ENCODE assay signal across 1 cellular context in genomic region chr11:75809991-75810390, GRCh38.
TF ChIP-seq lines count a peak whose summit lies in the region.

No MANE protein-coding gene starts in this region.

TF ChIP-seq in GM12878, 131 proteins besides CTCF, POLR2A, EP300 and RAD21 (continued from another document):
- TF ChIP-seq, protein P1, sequence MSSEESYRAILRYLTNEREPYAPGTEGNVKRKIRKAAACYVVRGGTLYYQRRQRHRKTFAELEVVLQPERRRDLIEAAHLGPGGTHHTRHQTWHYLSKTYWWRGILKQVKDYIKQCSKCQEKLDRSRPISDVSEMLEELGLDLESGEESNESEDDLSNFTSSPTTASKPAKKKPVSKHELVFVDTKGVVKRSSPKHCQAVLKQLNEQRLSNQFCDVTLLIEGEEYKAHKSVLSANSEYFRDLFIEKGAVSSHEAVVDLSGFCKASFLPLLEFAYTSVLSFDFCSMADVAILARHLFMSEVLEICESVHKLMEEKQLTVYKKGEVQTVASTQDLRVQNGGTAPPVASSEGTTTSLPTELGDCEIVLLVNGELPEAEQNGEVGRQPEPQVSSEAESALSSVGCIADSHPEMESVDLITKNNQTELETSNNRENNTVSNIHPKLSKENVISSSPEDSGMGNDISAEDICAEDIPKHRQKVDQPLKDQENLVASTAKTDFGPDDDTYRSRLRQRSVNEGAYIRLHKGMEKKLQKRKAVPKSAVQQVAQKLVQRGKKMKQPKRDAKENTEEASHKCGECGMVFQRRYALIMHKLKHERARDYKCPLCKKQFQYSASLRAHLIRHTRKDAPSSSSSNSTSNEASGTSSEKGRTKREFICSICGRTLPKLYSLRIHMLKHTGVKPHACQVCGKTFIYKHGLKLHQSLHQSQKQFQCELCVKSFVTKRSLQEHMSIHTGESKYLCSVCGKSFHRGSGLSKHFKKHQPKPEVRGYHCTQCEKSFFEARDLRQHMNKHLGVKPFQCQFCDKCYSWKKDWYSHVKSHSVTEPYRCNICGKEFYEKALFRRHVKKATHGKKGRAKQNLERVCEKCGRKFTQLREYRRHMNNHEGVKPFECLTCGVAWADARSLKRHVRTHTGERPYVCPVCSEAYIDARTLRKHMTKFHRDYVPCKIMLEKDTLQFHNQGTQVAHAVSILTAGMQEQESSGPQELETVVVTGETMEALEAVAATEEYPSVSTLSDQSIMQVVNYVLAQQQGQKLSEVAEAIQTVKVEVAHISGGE (CRISPR knock-in tag; IDR thresholded peaks at IDR 0.05) = no peak
- TF ChIP-seq NR2C1 (IDR thresholded peaks at IDR 0.05) = no peak
- TF ChIP-seq, protein P2, sequence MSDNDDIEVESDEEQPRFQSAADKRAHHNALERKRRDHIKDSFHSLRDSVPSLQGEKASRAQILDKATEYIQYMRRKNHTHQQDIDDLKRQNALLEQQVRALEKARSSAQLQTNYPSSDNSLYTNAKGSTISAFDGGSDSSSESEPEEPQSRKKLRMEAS (IDR thresholded peaks at IDR 0.05; ENCODE audit: low read depth, low read length) = no peak
- TF ChIP-seq GATAD2B (conservative IDR thresholded peaks at IDR 0.05; ENCODE audit: low read depth) = no peak
- no peak for TF ChIP-seq BHLHE40 (IDR thresholded peaks at IDR 0.05; ENCODE audit: borderline replicate concordance in 1 of 2, low read depth in 2 of 2, low read length in 1 of 2)
- TF ChIP-seq TBL1XR1 (IDR thresholded peaks at IDR 0.05; ENCODE audit: low read depth, low read length) = no peak
- no peak for TF ChIP-seq CBFB (IDR thresholded peaks at IDR 0.05; ENCODE audit: low read depth)
- no peak for TF ChIP-seq PML (IDR thresholded peaks at IDR 0.05; ENCODE audit: low read length)
- TF ChIP-seq, protein P3, sequence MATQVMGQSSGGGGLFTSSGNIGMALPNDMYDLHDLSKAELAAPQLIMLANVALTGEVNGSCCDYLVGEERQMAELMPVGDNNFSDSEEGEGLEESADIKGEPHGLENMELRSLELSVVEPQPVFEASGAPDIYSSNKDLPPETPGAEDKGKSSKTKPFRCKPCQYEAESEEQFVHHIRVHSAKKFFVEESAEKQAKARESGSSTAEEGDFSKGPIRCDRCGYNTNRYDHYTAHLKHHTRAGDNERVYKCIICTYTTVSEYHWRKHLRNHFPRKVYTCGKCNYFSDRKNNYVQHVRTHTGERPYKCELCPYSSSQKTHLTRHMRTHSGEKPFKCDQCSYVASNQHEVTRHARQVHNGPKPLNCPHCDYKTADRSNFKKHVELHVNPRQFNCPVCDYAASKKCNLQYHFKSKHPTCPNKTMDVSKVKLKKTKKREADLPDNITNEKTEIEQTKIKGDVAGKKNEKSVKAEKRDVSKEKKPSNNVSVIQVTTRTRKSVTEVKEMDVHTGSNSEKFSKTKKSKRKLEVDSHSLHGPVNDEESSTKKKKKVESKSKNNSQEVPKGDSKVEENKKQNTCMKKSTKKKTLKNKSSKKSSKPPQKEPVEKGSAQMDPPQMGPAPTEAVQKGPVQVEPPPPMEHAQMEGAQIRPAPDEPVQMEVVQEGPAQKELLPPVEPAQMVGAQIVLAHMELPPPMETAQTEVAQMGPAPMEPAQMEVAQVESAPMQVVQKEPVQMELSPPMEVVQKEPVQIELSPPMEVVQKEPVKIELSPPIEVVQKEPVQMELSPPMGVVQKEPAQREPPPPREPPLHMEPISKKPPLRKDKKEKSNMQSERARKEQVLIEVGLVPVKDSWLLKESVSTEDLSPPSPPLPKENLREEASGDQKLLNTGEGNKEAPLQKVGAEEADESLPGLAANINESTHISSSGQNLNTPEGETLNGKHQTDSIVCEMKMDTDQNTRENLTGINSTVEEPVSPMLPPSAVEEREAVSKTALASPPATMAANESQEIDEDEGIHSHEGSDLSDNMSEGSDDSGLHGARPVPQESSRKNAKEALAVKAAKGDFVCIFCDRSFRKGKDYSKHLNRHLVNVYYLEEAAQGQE (IDR thresholded peaks at IDR 0.05; ENCODE audit: low read depth, low read length) = no peak
- no peak for TF ChIP-seq SMC3 (IDR thresholded peaks at IDR 0.05; ENCODE audit: borderline replicate concordance, low read length)
- no peak for TF ChIP-seq POLR2AphosphoS2 (IDR thresholded peaks at IDR 0.05; ENCODE audit: low read depth, low read length)
